Comparison of ENCODE assay signal across 17 cellular contexts in genomic region chr11:2913776-2914474, GRCh38. TPM values are rescaled to one million over a fixed set of nuclear protein-coding genes. Genes with fewer than 3 reads are reported as not detected.
A peak's percentile ranks its signal among the peaks of the same experiment; 100 is the strongest.
DNase-seq lines count a peak whose midpoint lies in the region; ATAC-seq and TF ChIP-seq lines count a peak whose summit lies in the region.
"Had no signal": no experiment of that assay in that cellular context is flagged by ENCODE, and none has a peak within 500 bp of the region (broad histone marks: within the 10 kb centered on the region; RNA-seq: fewer than 3 reads in every experiment).

No MANE protein-coding gene starts in this region.

- no peaks in the 10 kb centered on the region for H3K27me3 ChIP-seq in CD8-positive, alpha-beta T cell (ENCODE audit: insufficient read depth, low read length)
- no peaks in the 10 kb centered on the region for H3K27me3 ChIP-seq in NT2/D1 (ENCODE audit: insufficient read depth, insufficient read length)
- H3K27me3 ChIP-seq in mammary epithelial cell (ENCODE audit: insufficient read depth, low read length), result no peaks in the 10 kb centered on the region
- H3K27me3 ChIP-seq: right lobe of liver had no signal

- H4K20me1 ChIP-seq in mammary epithelial cell (ENCODE audit: insufficient read depth, low read length), result no peaks in the 10 kb centered on the region

- H3K27ac ChIP-seq in CD8-positive, alpha-beta T cell (ENCODE audit: low read depth, low read length), result no peak overlapping the region
- H3K27ac ChIP-seq in mammary epithelial cell (ENCODE audit: insufficient read depth, low read depth, low read length), result no peak overlapping the region
- H3K27ac ChIP-seq: GM23248, right lobe of liver had no signal

- BruUV-seq in mammary epithelial cell (replicated peaks; lab: Mats Ljungman, UMichigan), result TSS peak; percentile 40

- H3K36me3 ChIP-seq in CD8-positive, alpha-beta T cell (ENCODE audit: insufficient read depth, low read length), result no peaks in the 10 kb centered on the region
- H3K36me3 ChIP-seq in NT2/D1 (ENCODE audit: insufficient read depth, insufficient read length, low read length) (no peaks in the 10 kb centered on the region), mammary epithelial cell (ENCODE audit: insufficient read depth, low read length) (no peaks in the 10 kb centered on the region)
- H3K36me3 ChIP-seq: right lobe of liver had no signal

- H3K9me3 ChIP-seq in CD8-positive, alpha-beta T cell (ENCODE audit: low read length), result no peaks in the 10 kb centered on the region
- H3K9me3 ChIP-seq in NT2/D1 (ENCODE audit: insufficient read depth, low read length) (no peaks in the 10 kb centered on the region), mammary epithelial cell (replicated peaks; ENCODE audit: insufficient read depth, low read length) (no peaks in the 10 kb centered on the region)
- H3K9me3 ChIP-seq: right lobe of liver had no signal

- H3K9ac ChIP-seq in NT2/D1 (ENCODE audit: insufficient read length, low read depth) (peak overlapping the region; percentile 66), mammary epithelial cell (ENCODE audit: insufficient read depth, low read length) (no peak overlapping the region)
- H3K9ac ChIP-seq: GM23248 had no signal

- no peak overlapping the region for H2AFZ ChIP-seq in mammary epithelial cell (ENCODE audit: low read depth, low read length)
- H2AFZ ChIP-seq: GM23248 had no signal

- peaks cover 13% of the 10 kb centered on the region for H3K4me1 Mint-ChIP-seq in CD8-positive, alpha-beta T cell (ENCODE audit: low read depth)
- peaks cover 14 to 26% (median 18%) of the 10 kb centered on the region in 4 donors for H3K4me1 Mint-ChIP-seq in naive thymus-derived CD8-positive, alpha-beta T cell
- peaks cover 5% of the 10 kb centered on the region for H3K4me1 Mint-ChIP-seq in activated CD4-positive, alpha-beta T cell treated with anti-CD3 and anti-CD28 coated beads for 36 hours
- H3K4me1 Mint-ChIP-seq: neural crest cell had no signal

- H3K27me3 Mint-ChIP-seq in CD8-positive, alpha-beta T cell (ENCODE audit: low read depth), result no peaks in the 10 kb centered on the region
- H3K27me3 Mint-ChIP-seq in naive thymus-derived CD8-positive, alpha-beta T cell, result no peaks in the 10 kb centered on the region
- no peaks in the 10 kb centered on the region for H3K27me3 Mint-ChIP-seq in activated CD4-positive, alpha-beta T cell treated with anti-CD3 and anti-CD28 coated beads for 36 hours

- TF ChIP-seq CTCF in CD8-positive, alpha-beta T cell (IDR thresholded peaks at IDR 0.05), result no peak
- no peak for TF ChIP-seq CTCF in mammary epithelial cell (conservative IDR thresholded peaks at IDR 0.05 in 1 of 2, IDR thresholded peaks at IDR 0.05 in 1 of 2; ENCODE audit: extremely low read depth in 1 of 2, insufficient read depth in 1 of 2, low read depth in 1 of 2, low read length in 2 of 2)

- H3K4me3 ChIP-seq in CD8-positive, alpha-beta T cell (ENCODE audit: low read depth, low read length), result no peak overlapping the region
- H3K4me3 ChIP-seq in NT2/D1 (ENCODE audit: insufficient read length, low read depth) (no peak overlapping the region), mammary epithelial cell (replicated peaks in 1 of 3; ENCODE audit: insufficient read depth in 1 of 3, low read depth in 2 of 3, low read length in 3 of 3) (no peak overlapping the region)
- H3K4me3 ChIP-seq: GM23248, right lobe of liver had no signal

- peak overlapping the region; percentile 14 for H3K27ac Mint-ChIP-seq in CD8-positive, alpha-beta T cell
- peak overlapping the region in 4 of 10 donors; percentile 18 to 52 (median 36) for H3K27ac Mint-ChIP-seq in naive thymus-derived CD8-positive, alpha-beta T cell
- no peak overlapping the region for H3K27ac Mint-ChIP-seq in activated CD4-positive, alpha-beta T cell treated with anti-CD3 and anti-CD28 coated beads for 36 hours
- H3K27ac Mint-ChIP-seq: immature natural killer cell; T-helper 2 cell treated with Interferon-gamma antibody and Interleukin-4, amounts not matched to agents 5 μg/mL and 100 μg/mL, for 36 hours had no signal

- CTCF ChIA-PET in CD8-positive, alpha-beta T cell (lab: Charles Lee), result interaction anchor here (1.3 to 2.5 kb wide), 3 partner anchors 13 to 381 kb away, joined by 3 to 6 read pairs (median 5); no protein-coding TSS in a partner anchor
- CTCF ChIA-PET in mammary epithelial cell (lab: Charles Lee; ENCODE audit: low non-redundant PET), result no interaction called here
- CTCF ChIA-PET in activated CD4-positive, alpha-beta T cell treated with anti-CD3 and anti-CD28 coated beads for 36 hours (lab: Charles Lee), result interaction anchor here (0.7 to 1.0 kb wide), 2 partner anchors 11 to 18 kb away, joined by 3 read pairs; no protein-coding TSS in a partner anchor

- intact Hi-C loops in CD8-positive, alpha-beta T cell (cut with DNase I, micrococcal nuclease), result no loop called here
- intact Hi-C loops in mammary epithelial cell (cut with micrococcal nuclease) (no loop called here), posterior cingulate gyrus (cut with DNase I) (no loop called here)
- intact Hi-C loops in activated CD4-positive, alpha-beta T cell treated with anti-CD3 and anti-CD28 coated beads for 36 hours (cut with DNase I, micrococcal nuclease), result no loop called here

- no peak overlapping the region for H3K4me2 ChIP-seq in mammary epithelial cell (ENCODE audit: insufficient read depth, low read depth, low read length)

- no peak for DNase-seq in CD8-positive, alpha-beta T cell
- DNase-seq in NT2/D1 (ENCODE audit: low read depth, low spot score), result no peak
- no peak for DNase-seq in mammary epithelial cell
- no peak for DNase-seq in naive thymus-derived CD8-positive, alpha-beta T cell
- no peak for DNase-seq in posterior cingulate gyrus
- no peak for DNase-seq in activated CD4-positive, alpha-beta T cell treated with anti-CD3 and anti-CD28 coated beads for 36 hours
- DNase-seq: activated gamma-delta T cell, dermis blood vessel endothelial cell, DND-41, immature natural killer cell, NCI-H1417 treated with DMSO at 0.1 percent for 48 hours, NCI-H2227 treated with DMSO at 0.1 percent for 48 hours, right lobe of liver had no signal

- no peaks in the 10 kb centered on the region for H3K36me3 Mint-ChIP-seq in CD8-positive, alpha-beta T cell
- H3K36me3 Mint-ChIP-seq in naive thymus-derived CD8-positive, alpha-beta T cell, result no peaks in the 10 kb centered on the region
- H3K36me3 Mint-ChIP-seq in activated CD4-positive, alpha-beta T cell treated with anti-CD3 and anti-CD28 coated beads for 36 hours (ENCODE audit: low read depth), result no peaks in the 10 kb centered on the region
- H3K36me3 Mint-ChIP-seq: immature natural killer cell had no signal

- in situ Hi-C loops in mammary epithelial cell (cut with MboI; ENCODE audit: low sequenced_read_pairs in 2 of 2), result no loop called here

- H3K79me2 ChIP-seq in mammary epithelial cell (ENCODE audit: insufficient read depth, low read length), result no peaks in the 10 kb centered on the region

- no peaks in the 10 kb centered on the region for H3K9me3 Mint-ChIP-seq in CD8-positive, alpha-beta T cell
- no peaks in the 10 kb centered on the region for H3K9me3 Mint-ChIP-seq in naive thymus-derived CD8-positive, alpha-beta T cell
- no peaks in the 10 kb centered on the region for H3K9me3 Mint-ChIP-seq in activated CD4-positive, alpha-beta T cell treated with anti-CD3 and anti-CD28 coated beads for 36 hours (ENCODE audit: low read depth)
- H3K9me3 Mint-ChIP-seq: immature natural killer cell; neural crest cell; T-helper 2 cell treated with Interferon-gamma antibody and Interleukin-4, amounts not matched to agents 5 μg/mL and 100 μg/mL, for 36 hours had no signal

- 84% methylated on average over 18 of the region's 21 CpGs for WGBS in mammary epithelial cell (ENCODE audit: low coverage, missing lambda C conversion rate)

- no peak overlapping the region for H3K4me3 Mint-ChIP-seq in CD8-positive, alpha-beta T cell
- peak overlapping the region in 7 of 10 donors; percentile 47 to 63 (median 58) for H3K4me3 Mint-ChIP-seq in naive thymus-derived CD8-positive, alpha-beta T cell
- no peak overlapping the region for H3K4me3 Mint-ChIP-seq in activated CD4-positive, alpha-beta T cell treated with anti-CD3 and anti-CD28 coated beads for 36 hours
- H3K4me3 Mint-ChIP-seq: immature natural killer cell; neural crest cell; T-helper 2 cell treated with Interferon-gamma antibody and Interleukin-4, amounts not matched to agents 5 μg/mL and 100 μg/mL, for 36 hours had no signal

- POLR2A ChIA-PET in CD8-positive, alpha-beta T cell (lab: Charles Lee), result no interaction called here
- POLR2A ChIA-PET in naive thymus-derived CD8-positive, alpha-beta T cell (lab: Charles Lee), result interaction anchor here (1.3 to 1.5 kb wide), 2 partner anchors 12 to 16 kb away, joined by 3 to 5 read pairs; partner anchors contain the start of gene PHLDA2
- POLR2A ChIA-PET in activated CD4-positive, alpha-beta T cell treated with anti-CD3 and anti-CD28 coated beads for 36 hours (lab: Charles Lee), result no interaction called here

- peak; percentile 42 for ATAC-seq in CD8-positive, alpha-beta T cell
- ATAC-seq in naive thymus-derived CD8-positive, alpha-beta T cell, result peak; percentile 65
- ATAC-seq in activated CD4-positive, alpha-beta T cell treated with anti-CD3 and anti-CD28 coated beads for 36 hours, result no peak
- ATAC-seq in GM18511 (IDR thresholded peaks at IDR 0.05; ENCODE audit: unreplicated experiment), result no peak

- H3K4me1 ChIP-seq in CD8-positive, alpha-beta T cell (ENCODE audit: insufficient read depth, low read length), result peaks cover 23% of the 10 kb centered on the region
- H3K4me1 ChIP-seq in NT2/D1 (ENCODE audit: insufficient read depth, insufficient read length), result peaks cover 27% of the 10 kb centered on the region
- H3K4me1 ChIP-seq in mammary epithelial cell (ENCODE audit: insufficient read depth, low read length), result peaks cover 37% of the 10 kb centered on the region
- H3K4me1 ChIP-seq: right lobe of liver had no signal

- dilution Hi-C loops in mammary epithelial cell (cut with HindIII; ENCODE audit: low sequenced_read_pairs), result no loop called here

RNA-seq across cellular contexts. Expression of gene PHLDA2, which starts 15.3 kb away (rescaled TPM):
- 1 to 10 TPM in 1 of 2 experiments, under 1 TPM in 1; 0.61 to 1.6 TPM for total RNA-seq in CD8-positive, alpha-beta T cell
- 100 to 1,000 TPM in 1 of 2 donors, 1 to 10 TPM in 1; 9.5 to 164 TPM for total RNA-seq in mammary epithelial cell
- 81.0 TPM for polyA plus RNA-seq in mammary epithelial cell
- 23.0 TPM for polyA minus RNA-seq in mammary epithelial cell
- under 1 TPM; 0.69 to 0.83 TPM for total RNA-seq in naive thymus-derived CD8-positive, alpha-beta T cell
- not detected for polyA plus RNA-seq in naive thymus-derived CD8-positive, alpha-beta T cell
- total RNA-seq in activated CD4-positive, alpha-beta T cell treated with anti-CD3 and anti-CD28 coated beads for 36 hours, result 1 to 10 TPM; 3.1 to 3.7 TPM

RNA-seq across cellular contexts. Expression of gene CDKN1C, which starts 28.4 kb away (rescaled TPM):
- 1 to 10 TPM; 2.5 to 3.6 TPM for total RNA-seq in CD8-positive, alpha-beta T cell
- total RNA-seq in mammary epithelial cell, result under 1 TPM; 0.38 to 0.50 TPM
- polyA plus RNA-seq in mammary epithelial cell, result 0.08 TPM
- polyA minus RNA-seq in mammary epithelial cell, result not detected
- total RNA-seq in naive thymus-derived CD8-positive, alpha-beta T cell, result 1 to 10 TPM; 3.6 to 4.4 TPM
- under 1 TPM in 2 of 3 donors, not detected in 1; 0.27 to 0.34 TPM for polyA plus RNA-seq in naive thymus-derived CD8-positive, alpha-beta T cell
- under 1 TPM; 0.21 to 0.53 TPM for total RNA-seq in activated CD4-positive, alpha-beta T cell treated with anti-CD3 and anti-CD28 coated beads for 36 hours

Comparison
In these comparisons a context has a peak if more than half of its experiments do, and no peak if none do; other contexts are left out.
1. ATAC-seq: peak in CD8-positive, alpha-beta T cell (single experiment) and naive thymus-derived CD8-positive, alpha-beta T cell (2 of 2); none in activated CD4-positive, alpha-beta T cell treated with anti-CD3 and anti-CD28 coated beads for 36 hours (single experiment) and GM18511 (single experiment).
2. H3K4me3 Mint-ChIP-seq: peak in naive thymus-derived CD8-positive, alpha-beta T cell (7 of 10); none in CD8-positive, alpha-beta T cell (single experiment) and activated CD4-positive, alpha-beta T cell treated with anti-CD3 and anti-CD28 coated beads for 36 hours (single experiment).